In the genomic region with DNA sequence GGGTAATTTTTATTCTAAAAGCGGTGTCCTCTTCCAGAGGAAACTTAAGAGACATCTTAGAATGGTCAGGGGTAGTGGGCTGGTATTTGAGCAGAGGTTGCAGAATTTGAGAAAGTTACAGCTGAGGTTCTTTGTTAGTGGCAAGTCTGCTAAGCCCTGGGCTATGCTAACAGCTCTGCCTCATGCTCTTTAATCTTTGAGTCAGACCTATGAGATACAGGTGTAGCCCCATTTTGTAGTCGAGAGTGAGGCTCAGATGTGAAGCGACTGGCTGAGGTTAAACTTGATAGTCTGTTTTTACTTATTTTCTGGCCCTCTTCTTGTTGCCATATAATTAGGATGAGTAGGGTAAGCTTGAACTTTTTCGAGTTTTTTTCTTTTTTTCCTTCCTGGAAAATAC, we compare ENCODE assay signal across 14 cellular contexts. TPM values are rescaled to one million over a fixed set of nuclear protein-coding genes. Genes with fewer than 3 reads are reported as not detected.
DNase-seq lines count a peak whose midpoint lies in the region; ATAC-seq, FAIRE-seq and TF ChIP-seq lines count a peak whose summit lies in the region.
"Had no signal": no experiment of that assay in that cellular context is flagged by ENCODE, and none has a peak within 500 bp of the region (broad histone marks: within the 10 kb centered on the region; RNA-seq: fewer than 3 reads in every experiment).

No MANE protein-coding gene starts in this region.

- no peaks in the 10 kb centered on the region for H3K27me3 ChIP-seq in HUES48 (ENCODE audit: control insufficient read depth, insufficient read depth, low read length)
- no peaks in the 10 kb centered on the region for H3K27me3 ChIP-seq in osteoblast (ENCODE audit: insufficient read depth, low read length)
- H3K27me3 ChIP-seq: ascending aorta had no signal

- H3K27ac ChIP-seq in HUES48 (ENCODE audit: low read depth, low read length) (peak overlapping the region; percentile 24), osteoblast (ENCODE audit: low read depth, low read length) (no peak overlapping the region)
- H3K27ac ChIP-seq: ascending aorta had no signal

- no peak overlapping the region for H3K4me3 ChIP-seq in HUES48 (ENCODE audit: low read depth, low read length)
- no peak overlapping the region for H3K4me3 ChIP-seq in osteoblast (ENCODE audit: insufficient read depth, low read length)
- H3K4me3 ChIP-seq: ascending aorta had no signal

- peaks cover 25% of the 10 kb centered on the region for H3K4me1 Mint-ChIP-seq in activated T-cell treated with anti-CD3 and anti-CD28 coated beads, Interleukin-2, amount 50 U/mL, for 72 hours (ENCODE audit: low read depth)
- H3K4me1 Mint-ChIP-seq in activated T-helper 17 cell treated with anti-CD3 and anti-CD28 coated beads, Interleukin-2, amount 50 U/mL, for 72 hours, result peaks cover 15% of the 10 kb centered on the region

- peaks cover 21% of the 10 kb centered on the region for H3K79me2 ChIP-seq in osteoblast (ENCODE audit: insufficient read depth, low read length)

- H3K27me3 Mint-ChIP-seq in activated T-cell treated with anti-CD3 and anti-CD28 coated beads, Interleukin-2, amount 50 U/mL, for 72 hours (ENCODE audit: low read depth), result no peaks in the 10 kb centered on the region
- no peaks in the 10 kb centered on the region for H3K27me3 Mint-ChIP-seq in activated T-helper 17 cell treated with anti-CD3 and anti-CD28 coated beads, Interleukin-2, amount 50 U/mL, for 72 hours

- H2AFZ ChIP-seq in osteoblast (ENCODE audit: low read length), result no peak overlapping the region

- no peak for DNase-seq in activated T-cell treated with anti-CD3 and anti-CD28 coated beads, Interleukin-2, amount 50 U/mL, for 72 hours
- DNase-seq in activated T-cell treated with anti-CD3 and anti-CD28 coated beads, Interleukin-2, amount 50 U/mL, for 48 hours, result no peak
- DNase-seq in osteoblast (ENCODE audit: insufficient read length, low spot score, missing footprints), result peak; percentile 60
- no peak for DNase-seq in D721Med (ENCODE audit: insufficient read length, low spot score)
- DNase-seq: cerebellar nuclear complex; effector CD4-positive, alpha-beta T cell; Right ventricle myocardium superior had no signal

- H3K36me3 ChIP-seq in HUES48 (ENCODE audit: control insufficient read depth, insufficient read depth, low read length) (peaks cover 48% of the 10 kb centered on the region), osteoblast (ENCODE audit: insufficient read depth, low read length) (peaks cover 45% of the 10 kb centered on the region)

- H3K36me3 Mint-ChIP-seq in activated T-cell treated with anti-CD3 and anti-CD28 coated beads, Interleukin-2, amount 50 U/mL, for 72 hours (ENCODE audit: insufficient read depth in 2 of 2), result peaks cover 13 to 36% of the 10 kb centered on the region in 2 donors
- peaks cover 80% of the 10 kb centered on the region for H3K36me3 Mint-ChIP-seq in activated T-helper 17 cell treated with anti-CD3 and anti-CD28 coated beads, Interleukin-2, amount 50 U/mL, for 72 hours (ENCODE audit: low read depth)

- H4K20me1 ChIP-seq in osteoblast (ENCODE audit: insufficient read depth, low read length), result peaks cover 20% of the 10 kb centered on the region

- no peak overlapping the region for H3K9ac ChIP-seq in HUES48 (ENCODE audit: low read depth, low read length)

- no peak for ATAC-seq in activated T-cell treated with anti-CD3 and anti-CD28 coated beads, Interleukin-2, amount 50 U/mL, for 72 hours (replicated peaks in 1 of 2)
- ATAC-seq in activated T-helper 17 cell treated with anti-CD3 and anti-CD28 coated beads, Interleukin-2, amount 50 U/mL, for 72 hours (replicated peaks), result no peak
- ATAC-seq in GM21367 (IDR thresholded peaks at IDR 0.05; ENCODE audit: unreplicated experiment) (no peak), GM19395 (IDR thresholded peaks at IDR 0.05; ENCODE audit: unreplicated experiment) (no peak)
- ATAC-seq: esophagus mucosa had no signal

- no peak for FAIRE-seq in D721Med (lab: Jason Lieb, UNC)
- FAIRE-seq: GM12891 had no signal

- H3K4me3 Mint-ChIP-seq in activated T-cell treated with anti-CD3 and anti-CD28 coated beads, Interleukin-2, amount 50 U/mL, for 72 hours, result no peak overlapping the region
- no peak overlapping the region for H3K4me3 Mint-ChIP-seq in activated T-helper 17 cell treated with anti-CD3 and anti-CD28 coated beads, Interleukin-2, amount 50 U/mL, for 72 hours

- no peaks in the 10 kb centered on the region for H3K9me3 ChIP-seq in HUES48 (ENCODE audit: control insufficient read depth, insufficient read depth, low read length)
- no peaks in the 10 kb centered on the region for H3K9me3 ChIP-seq in osteoblast (ENCODE audit: low read depth, low read length)
- H3K9me3 ChIP-seq: ascending aorta had no signal

- H3K9me3 Mint-ChIP-seq in activated T-cell treated with anti-CD3 and anti-CD28 coated beads, Interleukin-2, amount 50 U/mL, for 72 hours, result no peaks in the 10 kb centered on the region
- no peaks in the 10 kb centered on the region for H3K9me3 Mint-ChIP-seq in activated T-helper 17 cell treated with anti-CD3 and anti-CD28 coated beads, Interleukin-2, amount 50 U/mL, for 72 hours

- peak overlapping the region; percentile 71 for H3K27ac Mint-ChIP-seq in activated T-cell treated with anti-CD3 and anti-CD28 coated beads, Interleukin-2, amount 50 U/mL, for 72 hours
- peak overlapping the region; percentile 45 for H3K27ac Mint-ChIP-seq in activated T-helper 17 cell treated with anti-CD3 and anti-CD28 coated beads, Interleukin-2, amount 50 U/mL, for 72 hours

- H3K4me1 ChIP-seq in HUES48 (ENCODE audit: control insufficient read depth, insufficient read depth, low read length) (peaks cover 7% of the 10 kb centered on the region; the same call in 1 of the 2 replicates), osteoblast (ENCODE audit: insufficient read depth, low read length) (peaks cover 18% of the 10 kb centered on the region)

- no peak overlapping the region for H3K4me2 ChIP-seq in osteoblast (ENCODE audit: insufficient read depth, low read length)

- TF ChIP-seq CTCF in osteoblast (IDR thresholded peaks at IDR 0.05; ENCODE audit: extremely low read depth, low read depth, low read length) (no peak), D721Med (IDR thresholded peaks at IDR 0.05; ENCODE audit: insufficient read depth, missing control alignments) (no peak)

RNA-seq across cellular contexts. Expression of a gene that starts 4.7 kb away (rescaled TPM):
- total RNA-seq in activated T-cell treated with anti-CD3 and anti-CD28 coated beads, Interleukin-2, amount 50 U/mL, for 72 hours, result 100 to 1,000 TPM; 434 to 439 TPM
- total RNA-seq in activated T-helper 17 cell treated with anti-CD3 and anti-CD28 coated beads, Interleukin-2, amount 50 U/mL, for 72 hours, result 100 to 1,000 TPM; 551 to 805 TPM
- total RNA-seq in osteoblast, result 181 and 198 TPM in 2 replicates

RNA-seq across cellular contexts. Expression of a gene that starts 44.8 kb away (rescaled TPM):
- total RNA-seq in activated T-cell treated with anti-CD3 and anti-CD28 coated beads, Interleukin-2, amount 50 U/mL, for 72 hours, result 10 to 100 TPM; 39.5 to 43.6 TPM
- 10 to 100 TPM; 55.7 to 56.6 TPM for total RNA-seq in activated T-helper 17 cell treated with anti-CD3 and anti-CD28 coated beads, Interleukin-2, amount 50 U/mL, for 72 hours
- 56.6 and 63.3 TPM in 2 replicates for total RNA-seq in osteoblast

RNA-seq across cellular contexts. Expression of a gene that starts 52.6 kb away (rescaled TPM):
- 100 to 1,000 TPM; 154 to 163 TPM for total RNA-seq in activated T-cell treated with anti-CD3 and anti-CD28 coated beads, Interleukin-2, amount 50 U/mL, for 72 hours
- 100 to 1,000 TPM; 154 to 211 TPM for total RNA-seq in activated T-helper 17 cell treated with anti-CD3 and anti-CD28 coated beads, Interleukin-2, amount 50 U/mL, for 72 hours
- 2.2 and 2.4 TPM in 2 replicates for total RNA-seq in osteoblast

Comparison
In these comparisons a context has a peak if more than half of its experiments do, and no peak if none do; other contexts are left out.
1. RNA of a gene that starts 52.6 kb away (total RNA-seq): 154 to 211 TPM in activated T-helper 17 cell treated with anti-CD3 and anti-CD28 coated beads, Interleukin-2, amount 50 U/mL, for 72 hours and 154 to 163 TPM in activated T-cell treated with anti-CD3 and anti-CD28 coated beads, Interleukin-2, amount 50 U/mL, for 72 hours; 2.2 to 2.4 TPM in osteoblast; every median in the first group is over 10 times any median in the second.